Comparison of ENCODE assay signal across 20 cellular contexts in the genomic region with DNA sequence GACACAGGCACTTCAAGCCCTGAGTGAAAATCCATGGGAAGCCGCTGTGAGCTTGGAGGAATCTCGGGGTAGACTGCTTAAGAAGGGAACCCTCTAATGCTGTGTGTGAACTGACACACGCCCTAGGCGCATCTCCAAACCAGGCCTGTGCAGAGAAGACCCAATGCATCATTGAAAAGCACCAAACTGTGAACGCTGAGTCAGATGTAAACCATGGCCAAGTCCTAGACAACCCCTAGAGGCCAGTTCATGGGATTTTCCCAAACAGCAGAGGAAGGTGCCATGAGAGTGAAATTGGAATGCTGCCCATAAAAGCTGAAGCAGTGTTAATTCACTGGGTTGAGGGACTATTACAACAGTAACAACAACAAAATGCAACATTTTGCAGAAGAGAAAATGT.
A peak's percentile ranks its signal among the peaks of the same experiment; 100 is the strongest.
DNase-seq lines count a peak whose midpoint lies in the region; ATAC-seq, FAIRE-seq and TF ChIP-seq lines count a peak whose summit lies in the region.
"Had no signal": no experiment of that assay in that cellular context is flagged by ENCODE, and none has a peak within 500 bp of the region (broad histone marks: within the 10 kb centered on the region; RNA-seq: fewer than 3 reads in every experiment).

No MANE protein-coding gene starts in this region.

- H3K9me3 ChIP-seq in RWPE2 (ENCODE audit: severe bottlenecking) (peaks cover 6% of the 10 kb centered on the region), keratinocyte (ENCODE audit: control insufficient read depth, low read depth, low read length) (no peaks in the 10 kb centered on the region)

- no peak overlapping the region for H3K4me3 ChIP-seq in RWPE2 (ENCODE audit: severe bottlenecking)
- no peak overlapping the region for H3K4me3 ChIP-seq in keratinocyte (ENCODE audit: control insufficient read depth in 2 of 3, extremely low read depth in 1 of 3, insufficient read depth in 2 of 3, low read depth in 1 of 3, low read length in 3 of 3)
- H3K4me3 ChIP-seq: K562, smooth muscle cell had no signal

- TF ChIP-seq CTCF in RWPE2 (IDR thresholded peaks at IDR 0.05; ENCODE audit: poor library complexity, severe bottlenecking) (peak; percentile 24), keratinocyte (optimal IDR thresholded peaks at IDR 0.05 in 1 of 3, IDR thresholded peaks at IDR 0.05 in 1 of 3, conservative IDR thresholded peaks at IDR 0.05 in 1 of 3; ENCODE audit: extremely low read depth in 1 of 3, insufficient read depth in 2 of 3, low read length in 3 of 3) (peak; percentile 23 to 45 (median 43)), GM10248 (IDR thresholded peaks at IDR 0.05; ENCODE audit: control extremely low read depth, extremely low read depth, low read depth, missing control alignments) (no peak)

- peak; percentile 6 for DNase-seq in ELR (ENCODE audit: low read depth)
- peak; percentile 11 for DNase-seq in HT1080 (ENCODE audit: low read depth)
- no peak for DNase-seq in RWPE2 (ENCODE audit: low spot score)
- no peak for DNase-seq in keratinocyte (ENCODE audit: low read depth, low spot score)
- no peak for DNase-seq in GM19238 (ENCODE audit: insufficient read length, low spot score)
- no peak for DNase-seq in GM10248 (ENCODE audit: extremely low spot score)
- DNase-seq in NCI-H2171 treated with DMSO at 0.1 percent for 48 hours (lab: John Stamatoyannopoulos, UW): no peak
- DNase-seq: activated CD4-positive, alpha-beta T cell treated with anti-CD3 and anti-CD28 coated beads for 36 hours; activated naive CD8-positive, alpha-beta T cell treated with anti-CD3 and anti-CD28 coated beads, Interleukin-2, amount 10 ng/mL, durations not matched to agents 7 days and 5 days; NCI-H1105; NCI-H2171; stimulated activated CD4-positive, alpha-beta T cell treated with anti-CD3 and anti-CD28 coated beads, Interleukin-4, amount 100 ng/mL, for 1 hour had no signal

- CTCF ChIA-PET in GM10248 (lab: Yijun Ruan, JAX): no interaction called here

- H4K20me1 ChIP-seq in keratinocyte (ENCODE audit: control insufficient read depth, extremely low read depth, insufficient read depth, low read length): no peaks in the 10 kb centered on the region

- no peaks in the 10 kb centered on the region for H3K79me2 ChIP-seq in keratinocyte (ENCODE audit: control insufficient read depth, insufficient read depth, low read length)

- no peaks in the 10 kb centered on the region for H3K4me1 ChIP-seq in RWPE2 (ENCODE audit: insufficient read depth, poor library complexity, severe bottlenecking)
- no peaks in the 10 kb centered on the region for H3K4me1 ChIP-seq in keratinocyte (ENCODE audit: control insufficient read depth, extremely low read depth, insufficient read depth, low read length)

- H3K4me2 ChIP-seq in keratinocyte (ENCODE audit: control insufficient read depth, extremely low read depth, insufficient read depth, low read depth, low read length): no peak overlapping the region
- H3K4me2 ChIP-seq: smooth muscle cell had no signal

- H3K27me3 ChIP-seq in RWPE2 (ENCODE audit: insufficient read depth, poor library complexity, severe bottlenecking) (no peaks in the 10 kb centered on the region), keratinocyte (ENCODE audit: control insufficient read depth, extremely low read depth, insufficient read depth, low read length) (no peaks in the 10 kb centered on the region)

- dilution Hi-C loops in keratinocyte (cut with MboI; ENCODE audit: extremely low pct_ligation_motif_present, low sequenced_read_pairs): no loop called here

- H2AFZ ChIP-seq in keratinocyte (ENCODE audit: control insufficient read depth, low read length): no peak overlapping the region

- ATAC-seq in RWPE2 (ENCODE audit: low read depth) (peak; percentile 40; the same call in 1 of the 3 replicates), GM18519 (IDR thresholded peaks at IDR 0.05; ENCODE audit: low FRiP score, unreplicated experiment) (no peak)
- ATAC-seq: activated CD4-positive, alpha-beta T cell treated with anti-CD3 and anti-CD28 coated beads for 36 hours; K562; left lobe of liver had no signal

- H3K36me3 ChIP-seq in RWPE2 (ENCODE audit: low read depth) (no peaks in the 10 kb centered on the region), keratinocyte (ENCODE audit: control insufficient read depth in 2 of 2, extremely low read depth in 1 of 2, insufficient read depth in 2 of 2, low read length in 2 of 2) (no peaks in the 10 kb centered on the region)

- POLR2A ChIA-PET in GM10248 (lab: Yijun Ruan, JAX): no interaction called here

- FAIRE-seq in keratinocyte (lab: Jason Lieb, UNC): no peak
- FAIRE-seq: colon, frontal cortex, GM12891, K562 had no signal

- H3K9me1 ChIP-seq in keratinocyte (ENCODE audit: control insufficient read depth, extremely low read depth, insufficient read depth, low read length): no peaks in the 10 kb centered on the region

- H3K27ac ChIP-seq in RWPE2 (ENCODE audit: poor library complexity, severe bottlenecking): no peak overlapping the region
- no peak overlapping the region for H3K27ac ChIP-seq in keratinocyte (ENCODE audit: control insufficient read depth, insufficient read depth, low read length)
- H3K27ac ChIP-seq: HL-60 had no signal

- H3K9ac ChIP-seq in keratinocyte (ENCODE audit: control insufficient read depth, extremely low read depth, insufficient read depth, low read length): no peak overlapping the region

Comparison
In these comparisons a context has a peak if more than half of its experiments do, and no peak if none do; other contexts are left out.
1. DNase-seq: peak in ELR (single experiment) and HT1080 (single experiment); none in RWPE2 (single experiment), keratinocyte (single experiment), GM19238 (single experiment), GM10248 (single experiment) and NCI-H2171 treated with DMSO at 0.1 percent for 48 hours (single experiment).